In the genomic region with DNA sequence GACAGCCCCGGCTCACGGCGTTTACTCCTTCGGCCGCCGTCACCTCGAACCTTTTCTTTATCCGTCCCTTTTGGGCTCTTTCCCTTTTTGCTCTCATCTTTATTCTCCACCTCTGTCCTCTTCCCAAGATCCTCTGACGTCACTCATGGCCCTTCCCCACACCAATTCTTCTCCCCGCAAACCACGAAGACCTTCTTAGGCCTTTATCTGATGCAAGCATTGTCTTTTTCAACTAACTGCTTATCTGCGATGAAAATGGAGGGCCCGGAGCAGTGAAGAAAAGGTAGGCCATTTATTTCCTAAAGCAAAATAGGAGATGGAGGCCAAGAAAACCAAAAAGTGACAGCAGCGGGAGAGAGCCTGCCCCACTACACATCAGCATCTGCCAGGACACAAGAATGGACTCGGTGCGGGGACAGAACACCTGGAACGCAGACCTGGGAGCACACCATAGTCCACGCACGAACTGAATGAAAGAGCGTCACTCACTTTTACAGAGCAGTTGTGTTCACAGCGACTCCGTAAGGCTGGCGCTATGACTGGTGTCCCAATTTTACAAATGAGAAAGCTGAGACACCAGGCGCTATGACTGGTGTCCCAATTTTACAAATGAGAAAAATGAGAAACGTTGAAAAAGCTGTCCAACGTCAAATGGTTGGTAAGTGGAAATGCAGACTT, we compare ENCODE assay signal across 8 cellular contexts. TPM values are rescaled to one million over a fixed set of nuclear protein-coding genes. Genes with fewer than 3 reads are reported as not detected.
DNase-seq lines count a peak whose midpoint lies in the region; ATAC-seq and TF ChIP-seq lines count a peak whose summit lies in the region.

No MANE protein-coding gene starts in this region.

- TF ChIP-seq EP300 in SK-N-SH (IDR thresholded peaks at IDR 0.05; ENCODE audit: borderline replicate concordance in 1 of 2, low read depth in 1 of 2, low read length in 1 of 2) = no peak

- peaks cover 9% of the 10 kb centered on the region for H3K4me1 Mint-ChIP-seq in activated naive CD8-positive, alpha-beta T cell treated with anti-CD3 and anti-CD28 coated beads, Interleukin-2, amount 10 ng/mL, durations not matched to agents 7 days and 5 days

- no peak for TF ChIP-seq RAD21 in SK-N-SH (IDR thresholded peaks at IDR 0.05; ENCODE audit: low read length)

- no peaks in the 10 kb centered on the region for H3K36me3 Mint-ChIP-seq in activated naive CD8-positive, alpha-beta T cell treated with anti-CD3 and anti-CD28 coated beads, Interleukin-2, amount 10 ng/mL, durations not matched to agents 7 days and 5 days

- DNase-seq in G401 (ENCODE audit: low spot score) (peak; percentile 66), left cardiac atrium (no peak), renal cortical epithelial cell (ENCODE audit: low read depth) (peak; percentile 7), left lung (no peak), SK-N-SH (no peak)
- no peak for DNase-seq in activated naive CD8-positive, alpha-beta T cell treated with anti-CD3 and anti-CD28 coated beads, Interleukin-2, amount 10 ng/mL, durations not matched to agents 7 days and 5 days

- no peaks in the 10 kb centered on the region for H3K9me3 ChIP-seq in left lung
- no peaks in the 10 kb centered on the region for H3K9me3 ChIP-seq in SK-N-SH

- CTCF ChIA-PET in SK-N-SH (lab: Yijun Ruan, JAX) = interaction anchor here (1.3 kb wide), 1 partner anchor 8 kb away, joined by 3 read pairs; no protein-coding TSS in a partner anchor

- H3K4me1 ChIP-seq in left lung = no peaks in the 10 kb centered on the region
- H3K4me1 ChIP-seq in SK-N-SH (ENCODE audit: control insufficient read depth in 1 of 2, insufficient read depth in 2 of 2, low read depth in 1 of 2, low read length in 1 of 2) = no peaks in the 10 kb centered on the region

- no peaks in the 10 kb centered on the region for H3K79me2 ChIP-seq in SK-N-SH (ENCODE audit: insufficient read depth)

- TF ChIP-seq CTCF in left lung (IDR thresholded peaks at IDR 0.05) = no peak
- no peak for TF ChIP-seq CTCF in SK-N-SH (IDR thresholded peaks at IDR 0.05)

- no peaks in the 10 kb centered on the region for H3F3A ChIP-seq in SK-N-SH (replicated peaks; ENCODE audit: insufficient read depth)

- POLR2A ChIA-PET in activated naive CD8-positive, alpha-beta T cell treated with anti-CD3 and anti-CD28 coated beads, Interleukin-2, amount 10 ng/mL, durations not matched to agents 7 days and 5 days (lab: Charles Lee) = no interaction called here
- POLR2A ChIA-PET in SK-N-SH (lab: Yijun Ruan, JAX) = no interaction called here

- H3K27ac Mint-ChIP-seq in activated naive CD8-positive, alpha-beta T cell treated with anti-CD3 and anti-CD28 coated beads, Interleukin-2, amount 10 ng/mL, durations not matched to agents 7 days and 5 days = peak overlapping the region; percentile 79

- no peak overlapping the region for H2AFZ ChIP-seq in SK-N-SH (ENCODE audit: low read depth)

- H3K4me3 ChIP-seq in left lung (peak overlapping the region in 1 of 2 donors; percentile 9), SK-N-SH (ENCODE audit: low read depth in 2 of 2, low read length in 1 of 2) (no peak overlapping the region)

- no peak for ATAC-seq in activated naive CD8-positive, alpha-beta T cell treated with anti-CD3 and anti-CD28 coated beads, Interleukin-2, amount 10 ng/mL, durations not matched to agents 7 days and 5 days (ENCODE audit: low read depth)
- ATAC-seq in left cardiac atrium (peak; percentile 32 to 55), HG02678 (IDR thresholded peaks at IDR 0.05; ENCODE audit: unreplicated experiment) (no peak), left lung (no peak), GM19395 (IDR thresholded peaks at IDR 0.05; ENCODE audit: unreplicated experiment) (no peak)

- no peak overlapping the region for H3K9ac ChIP-seq in SK-N-SH

- H3K27ac ChIP-seq in left lung (no peak overlapping the region), SK-N-SH (ENCODE audit: low read depth in 2 of 2, low read length in 1 of 2) (no peak overlapping the region)

- peaks cover 31% of the 10 kb centered on the region for H3K27me3 Mint-ChIP-seq in activated naive CD8-positive, alpha-beta T cell treated with anti-CD3 and anti-CD28 coated beads, Interleukin-2, amount 10 ng/mL, durations not matched to agents 7 days and 5 days

- no peaks in the 10 kb centered on the region for H3K9me2 ChIP-seq in SK-N-SH

- in situ Hi-C loops in G401 (cut with HindIII; ENCODE audit: low sequenced_read_pairs) = no loop called here

- no peak overlapping the region for H3K4me2 ChIP-seq in SK-N-SH

- H3K9me3 Mint-ChIP-seq in activated naive CD8-positive, alpha-beta T cell treated with anti-CD3 and anti-CD28 coated beads, Interleukin-2, amount 10 ng/mL, durations not matched to agents 7 days and 5 days = peaks cover 5% of the 10 kb centered on the region

- no peaks in the 10 kb centered on the region for H4K20me1 ChIP-seq in SK-N-SH (ENCODE audit: insufficient read depth)

- H3K27me3 ChIP-seq in left lung (peaks cover 0 to 28% of the 10 kb centered on the region in 2 donors), SK-N-SH (ENCODE audit: insufficient read depth) (no peaks in the 10 kb centered on the region)

- WGBS in SK-N-SH (ENCODE audit: low lambda C conversion rate) = 79% methylated on average over 26 of the region's 26 CpGs

- peak overlapping the region; percentile 41 for H3K4me3 Mint-ChIP-seq in activated naive CD8-positive, alpha-beta T cell treated with anti-CD3 and anti-CD28 coated beads, Interleukin-2, amount 10 ng/mL, durations not matched to agents 7 days and 5 days

- H3K36me3 ChIP-seq in left lung (no peaks in the 10 kb centered on the region), SK-N-SH (replicated peaks in 1 of 2; ENCODE audit: control insufficient read depth in 1 of 2, insufficient read depth in 2 of 2, low read length in 1 of 2) (no peaks in the 10 kb centered on the region)

- intact Hi-C loops in left cardiac atrium (cut with DNase I) (no loop called here), left lung (cut with DNase I) (no loop called here)

TF ChIP-seq in SK-N-SH, 30 proteins besides CTCF, POLR2A, EP300 and RAD21:
- TF ChIP-seq TEAD4 (IDR thresholded peaks at IDR 0.05; ENCODE audit: borderline replicate concordance, insufficient read depth) (no peak), NRF1 (IDR thresholded peaks at IDR 0.05; ENCODE audit: low read depth, low read length) (no peak), MXI1 (IDR thresholded peaks at IDR 0.05; ENCODE audit: low read depth, low read length) (no peak), FOXJ3 (CRISPR knock-in tag; IDR thresholded peaks at IDR 0.05) (no peak), YY1 (IDR thresholded peaks at IDR 0.05; ENCODE audit: low read depth) (no peak), POLR2AphosphoS5 (IDR thresholded peaks at IDR 0.05; ENCODE audit: low read depth, low read length) (no peak), SIN3A (IDR thresholded peaks at IDR 0.05; ENCODE audit: borderline replicate concordance, low read depth, low read length) (no peak), RFX5 (IDR thresholded peaks at IDR 0.05; ENCODE audit: low read length) (no peak), PBX3 (IDR thresholded peaks at IDR 0.05) (no peak), NFIC (IDR thresholded peaks at IDR 0.05; ENCODE audit: borderline replicate concordance) (no peak), EZH2phosphoT487 (IDR thresholded peaks at IDR 0.05; ENCODE audit: borderline replicate concordance, low read depth) (no peak)
TF ChIP-seq in SK-N-SH: peak in this region for 0.

RNA-seq across cellular contexts. Expression of gene ZNF777, which starts 45.3 kb away (rescaled TPM):
- 21.1 and 28.6 TPM in 2 replicates for total RNA-seq in G401 (2014; rRNA removed; shearing (Covaris generic))
- total RNA-seq in activated naive CD8-positive, alpha-beta T cell treated with anti-CD3 and anti-CD28 coated beads, Interleukin-2, amount 10 ng/mL, durations not matched to agents 7 days and 5 days = 10 to 100 TPM; 14.1 to 14.9 TPM
- 1 to 10 TPM; 6.6 to 7.5 TPM for total RNA-seq in left cardiac atrium
- total RNA-seq in renal cortical epithelial cell = 4.0 and 12.3 TPM in 2 replicates
- 1 to 10 TPM; 9.3 to 9.5 TPM for total RNA-seq in left lung
- 5.6 and 6.2 TPM in 2 replicates for polyA plus RNA-seq in SK-N-SH (2012; rRNA removed)
- 4.2 and 5.1 TPM in 2 replicates for polyA plus RNA-seq in SK-N-SH (2012; cell fraction: cytosol; rRNA removed)
- 5.2 and 7.3 TPM in 2 replicates for polyA plus RNA-seq in SK-N-SH (2012; cell fraction: nucleus; rRNA removed)

Comparison
In these comparisons a context has a peak if more than half of its experiments do, and no peak if none do; other contexts are left out.
1. DNase-seq: peak in G401 (single experiment) and renal cortical epithelial cell (single experiment); none in activated naive CD8-positive, alpha-beta T cell treated with anti-CD3 and anti-CD28 coated beads, Interleukin-2, amount 10 ng/mL, durations not matched to agents 7 days and 5 days (single experiment), left cardiac atrium (single experiment), left lung (0 of 2) and SK-N-SH (single experiment).
2. ATAC-seq: peak in left cardiac atrium (2 of 2); none in activated naive CD8-positive, alpha-beta T cell treated with anti-CD3 and anti-CD28 coated beads, Interleukin-2, amount 10 ng/mL, durations not matched to agents 7 days and 5 days (single experiment), HG02678 (single experiment), left lung (single experiment) and GM19395 (single experiment).